8 cellular contexts compared by ENCODE assay signal in genomic region chr4:85498068-85498733, GRCh38. TPM values are rescaled to one million over a fixed set of nuclear protein-coding genes. Genes with fewer than 3 reads are reported as not detected.
DNase-seq lines count a peak whose midpoint lies in the region; ATAC-seq and TF ChIP-seq lines count a peak whose summit lies in the region.

No MANE protein-coding gene starts in this region.

- H3K4me3 Mint-ChIP-seq in HFFc6 = peak overlapping the region; percentile 71
- no peak overlapping the region for H3K4me3 Mint-ChIP-seq in effector memory CD8-positive, alpha-beta T cell
- H3K4me3 Mint-ChIP-seq in WTC11 = no peak overlapping the region

- H3K27me3 Mint-ChIP-seq in HFFc6 (ENCODE audit: insufficient read depth) (no peaks in the 10 kb centered on the region), WTC11 (ENCODE audit: low read depth) (no peaks in the 10 kb centered on the region)
- no peaks in the 10 kb centered on the region for H3K27me3 Mint-ChIP-seq in effector memory CD8-positive, alpha-beta T cell

- no peaks in the 10 kb centered on the region for H3K27me3 ChIP-seq in MG63
- H3K27me3 ChIP-seq in SJCRH30 = no peaks in the 10 kb centered on the region

- POLR2A ChIA-PET in WTC11 (lab: Charles Lee) = no interaction called here

- peaks cover 22% of the 10 kb centered on the region for H3K4me1 ChIP-seq in SJCRH30

- intact Hi-C loops in posterior vena cava (cut with DNase I) = no loop called here

- peak overlapping the region; percentile 97 for H3K27ac Mint-ChIP-seq in HFFc6
- no peak overlapping the region for H3K27ac Mint-ChIP-seq in effector memory CD8-positive, alpha-beta T cell
- no peak overlapping the region for H3K27ac Mint-ChIP-seq in WTC11

- DNase-seq in HFFc6 (peak; percentile 73), MG63 (peak; percentile 56), posterior vena cava (ENCODE audit: low spot score) (peak; percentile 82), WTC11 (ENCODE audit: low spot score) (no peak), NCI-H510A treated with DMSO at 0.1 percent for 48 hours (lab: John Stamatoyannopoulos, UW) (no peak), SJCRH30 (no peak)
- DNase-seq in effector memory CD8-positive, alpha-beta T cell = no peak

- TF ChIP-seq CTCF in HFFc6 (IDR thresholded peaks at IDR 0.05) (no peak), WTC11 (IDR thresholded peaks at IDR 0.05) (no peak)

- H3K4me1 Mint-ChIP-seq in HFFc6 (ENCODE audit: low read depth) = peaks cover 66% of the 10 kb centered on the region
- H3K4me1 Mint-ChIP-seq in effector memory CD8-positive, alpha-beta T cell (ENCODE audit: low read depth in 2 of 2) = no peaks in the 10 kb centered on the region
- no peaks in the 10 kb centered on the region for H3K4me1 Mint-ChIP-seq in WTC11

- no peak overlapping the region for H3K4me3 ChIP-seq in MG63
- H3K4me3 ChIP-seq in SJCRH30 = no peak overlapping the region

- H3K27ac ChIP-seq in SJCRH30 = no peak overlapping the region

- no peaks in the 10 kb centered on the region; the same call in 1 of the 2 replicates for H3K36me3 Mint-ChIP-seq in HFFc6 (ENCODE audit: low read depth)
- H3K36me3 Mint-ChIP-seq in effector memory CD8-positive, alpha-beta T cell (ENCODE audit: insufficient read depth) = no peaks in the 10 kb centered on the region
- no peaks in the 10 kb centered on the region for H3K36me3 Mint-ChIP-seq in WTC11

- H3K9me3 Mint-ChIP-seq in HFFc6 = no peaks in the 10 kb centered on the region
- H3K9me3 Mint-ChIP-seq in effector memory CD8-positive, alpha-beta T cell = peaks cover 6% of the 10 kb centered on the region in 2 donors
- no peaks in the 10 kb centered on the region for H3K9me3 Mint-ChIP-seq in WTC11

- H3K9me3 ChIP-seq in MG63 (no peaks in the 10 kb centered on the region), SJCRH30 (replicated peaks) (no peaks in the 10 kb centered on the region)

- CTCF ChIA-PET in WTC11 (lab: Charles Lee) = no interaction called here

- H3K36me3 ChIP-seq in MG63 = no peaks in the 10 kb centered on the region
- H3K36me3 ChIP-seq in SJCRH30 = peaks cover 12% of the 10 kb centered on the region

- ATAC-seq in GM18502 (IDR thresholded peaks at IDR 0.05; ENCODE audit: poor library complexity, unreplicated experiment) (peak; percentile 99), WTC11 (no peak)
- peak; percentile 47 for ATAC-seq in effector memory CD8-positive, alpha-beta T cell (replicated peaks)

TF ChIP-seq in WTC11, 78 proteins besides CTCF, POLR2A, EP300 and RAD21:
- TF ChIP-seq SMAD3 (CRISPR knock-in tag; IDR thresholded peaks at IDR 0.05; ENCODE audit: borderline replicate concordance) = no peak
- no peak for TF ChIP-seq CBFB (CRISPR knock-in tag; IDR thresholded peaks at IDR 0.05; ENCODE audit: low read depth)
- TF ChIP-seq AR (CRISPR knock-in tag; IDR thresholded peaks at IDR 0.05) = no peak
- TF ChIP-seq SP1 (CRISPR knock-in tag; conservative IDR thresholded peaks at IDR 0.05) = no peak

RNA-seq across cellular contexts. Expression of gene ARHGAP24, which starts 23.3 kb away (rescaled TPM):
- total RNA-seq in HFFc6 (2021; fragmentation: NEBNext Ultra II Directional; extraction: Animal tissue kit (Norgen Biotek cat#: 25700)) = 10 to 100 TPM; 13.6 to 28.3 (median 15.2) TPM
- total RNA-seq in MG63 (2014; rRNA removed; shearing (Covaris generic); ENCODE audit: low replicate concordance) = 1.5 and 4.7 TPM in 2 replicates
- total RNA-seq in posterior vena cava (10 to 100 TPM; 26.9 to 47.2 TPM), WTC11 (2021) (1.2 to 2.1 TPM (median 1.4 TPM) in 3 replicates)
- total RNA-seq in SJCRH30 (2014; rRNA removed; shearing (Covaris generic)) = 26.5 and 34.6 TPM in 2 replicates

Comparison
In these comparisons a context has a peak if more than half of its experiments do, and no peak if none do; other contexts are left out.
1. DNase-seq: peak in HFFc6 (single experiment), MG63 (single experiment) and posterior vena cava (single experiment); none in effector memory CD8-positive, alpha-beta T cell (0 of 3), WTC11 (single experiment), NCI-H510A treated with DMSO at 0.1 percent for 48 hours (single experiment) and SJCRH30 (0 of 2).